26 cellular contexts compared by ENCODE assay signal in the genomic region with DNA sequence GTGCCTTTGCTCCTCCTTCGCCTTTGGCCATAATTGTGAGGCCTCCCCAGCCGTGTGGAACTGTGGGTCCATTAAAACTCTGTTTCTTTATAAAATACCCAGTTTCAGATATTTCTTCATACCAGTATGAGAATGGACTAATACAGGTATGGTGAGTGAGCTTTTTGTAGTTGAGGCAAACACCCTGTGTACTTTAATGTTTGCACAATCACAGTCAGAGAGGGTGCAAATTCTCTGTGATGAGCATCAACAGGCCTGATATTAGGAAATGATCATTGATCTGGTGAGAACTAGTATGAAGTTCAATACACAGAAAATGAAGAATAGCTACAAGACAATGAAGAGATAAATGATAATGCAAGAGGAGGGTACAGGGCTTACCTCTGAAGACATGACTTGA.
"Had no signal": no experiment of that assay in that cellular context is flagged by ENCODE, and none has a peak within 500 bp of the region (broad histone marks: within the 10 kb centered on the region; RNA-seq: fewer than 3 reads in every experiment).

No MANE protein-coding gene starts in this region.

- H3K36me3 ChIP-seq: stomach, suprapubic skin, thoracic aorta, thyroid gland, tibial artery, tibial nerve, transverse colon, upper lobe of right lung, uterus, vagina had no signal

- H3K27me3 ChIP-seq: stomach, suprapubic skin, testis, thyroid gland, tibial artery, transverse colon, upper lobe of right lung, uterus, vagina had no signal

- ATAC-seq: stimulated activated effector memory CD8-positive, alpha-beta T cell treated with anti-CD3 and anti-CD28 coated beads, Interleukin-12 subunit alpha, Interleukin-12 subunit beta, amount 100 ng/mL, for 72 hours; stimulated activated memory B cell treated with anti-CD40 and anti-IgM and Interleukin-4, amounts not matched to agents 10 μg/mL and 1 μg/mL and 100 μg/mL, for 72 hours; stimulated activated naive B cell treated with anti-CD40 and anti-IgM and Interleukin-4, amounts not matched to agents 10 μg/mL and 1 μg/mL and 100 μg/mL, for 72 hours; stimulated activated naive CD8-positive, alpha-beta T cell treated with anti-CD3 and anti-CD28 coated beads, Interleukin-15, amount 100 ng/mL, for 72 hours; stimulated activated naive CD8-positive, alpha-beta T cell treated with anti-CD3 and anti-CD28 coated beads, Interleukin-15, Interleukin-2, amounts not matched to agents 100 U/mL and 50 U/mL, for 24 hours; upper lobe of right lung had no signal

- FAIRE-seq: urothelium cell line had no signal

- H3K9me3 ChIP-seq: stomach, suprapubic skin, testis, thoracic aorta, thyroid gland, tibial artery, tibial nerve, transverse colon, upper lobe of right lung, uterus, vagina had no signal

- H3K4me1 ChIP-seq: stomach, suprapubic skin, testis, thyroid gland, tibial artery, tibial nerve, transverse colon, upper lobe of right lung, uterus, vagina had no signal

- H3K27ac ChIP-seq: stomach, suprapubic skin, testis, thoracic aorta, thyroid gland, tibial artery, tibial nerve, transverse colon, upper lobe of right lung, uterus, vagina had no signal

- H3K4me3 ChIP-seq: stomach, suprapubic skin, testis, thoracic aorta, thyroid gland, tibial artery, tibial nerve, transverse colon, upper lobe of right lung, uterus, vagina had no signal

- DNase-seq: stimulated activated CD4-positive, alpha-beta T cell treated with anti-CD3 and anti-CD28 coated beads, Interleukin-2, amount 100 ng/mL, for 48 hours; stimulated activated CD4-positive, alpha-beta T cell treated with anti-CD3 and anti-CD28 coated beads, Interleukin-4, amount 100 ng/mL, for 1 hour; stimulated activated CD4-positive, alpha-beta T cell treated with anti-CD3 and anti-CD28 coated beads, Interleukin-4, amount 100 ng/mL, for 24 hours; stimulated activated CD4-positive, alpha-beta T cell treated with anti-CD3 and anti-CD28 coated beads, Interleukin-4, amount 100 ng/mL, for 4 hours; stimulated activated CD8-positive, alpha-beta memory T cell treated with anti-CD3 and anti-CD28 coated beads, Interleukin-4, amount 100 ng/mL, for 48 hours; stimulated activated naive B cell treated with anti-CD40 and anti-IgM and Interleukin-4, amounts not matched to agents 10 μg/mL and 1 μg/mL and 100 μg/mL, for 72 hours; stimulated activated naive CD4-positive, alpha-beta T cell; stimulated activated naive CD4-positive, alpha-beta T cell treated with Interleukin-2 at 50 U/mL for 16 hours; stimulated activated naive CD8-positive, alpha-beta T cell treated with anti-CD3 and anti-CD28 coated beads, Interleukin-15, amount 100 ng/mL, for 72 hours; stimulated activated naive CD8-positive, alpha-beta T cell treated with anti-CD3 and anti-CD28 coated beads, Interleukin-15, Interleukin-2, amounts not matched to agents 100 U/mL and 50 U/mL, for 24 hours; stomach; substantia nigra; testis; thyroid gland; tibial artery; transverse colon; trophoblast cell; upper lobe of right lung; uterus had no signal
